Comparison of ENCODE assay signal across 8 cellular contexts in the genomic region with DNA sequence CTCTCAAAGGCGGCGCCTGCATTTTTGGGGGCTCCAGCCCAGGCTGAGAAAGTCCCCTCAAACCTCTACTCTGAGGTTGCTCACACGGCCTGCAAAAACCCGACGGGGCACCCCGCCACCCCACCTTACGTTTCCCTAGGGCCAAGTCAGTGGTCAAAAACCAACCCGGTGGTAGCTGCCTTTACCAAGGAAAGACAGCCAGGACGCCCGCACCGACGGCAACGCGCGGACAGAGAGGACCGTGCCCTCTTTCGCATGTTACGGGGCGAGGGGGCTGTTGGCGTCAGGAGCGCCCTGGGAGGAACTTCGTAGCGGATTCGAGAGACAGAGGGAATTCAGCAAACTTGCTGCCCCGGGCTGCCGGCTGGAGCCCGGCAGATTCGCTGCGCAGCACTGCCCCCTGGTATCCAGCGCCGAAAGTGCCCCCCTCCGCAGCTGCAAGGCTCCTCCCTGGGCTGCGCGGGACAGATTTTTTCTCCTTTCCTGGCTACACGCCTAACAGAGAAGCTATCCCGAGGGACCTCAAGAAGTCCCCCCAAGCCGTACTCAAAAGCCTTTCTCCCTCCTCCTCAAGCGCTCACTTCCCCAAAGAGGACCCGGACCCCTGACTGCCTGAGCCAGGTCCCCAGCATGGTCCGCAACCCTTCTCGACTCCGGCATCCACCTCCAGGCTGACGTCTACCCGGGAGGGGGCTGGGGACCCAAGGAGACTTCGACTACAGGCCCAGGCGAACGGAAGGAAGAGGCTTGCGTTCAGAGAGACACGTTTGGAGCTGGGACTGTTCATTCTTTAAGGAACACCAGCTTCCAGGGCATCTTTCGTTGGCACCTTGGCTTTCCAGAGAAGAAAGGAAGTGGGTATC. TPM values are rescaled to one million over a fixed set of nuclear protein-coding genes. Genes with fewer than 3 reads are reported as not detected.
DNase-seq lines count a peak whose midpoint lies in the region; ATAC-seq and TF ChIP-seq lines count a peak whose summit lies in the region.

No MANE protein-coding gene starts in this region.

- H3K9me3 Mint-ChIP-seq in activated T-cell treated with anti-CD3 and anti-CD28 coated beads, Interleukin-2, amount 50 U/mL, for 72 hours, result no peaks in the 10 kb centered on the region

- no peak overlapping the region for H3K27ac Mint-ChIP-seq in activated T-cell treated with anti-CD3 and anti-CD28 coated beads, Interleukin-2, amount 50 U/mL, for 72 hours

- intact Hi-C loops in Right ventricle myocardium superior (cut with DNase I), result no loop called here

- DNase-seq in DMS114 treated with DMSO at 0.1 percent for 48 hours (lab: John Stamatoyannopoulos, UW; ENCODE audit: unreplicated experiment) (peak; percentile 71), HPDE6-E6E7 (ENCODE audit: extremely low spot score) (peak; percentile 57), Right ventricle myocardium superior (peak; percentile 56), retinal pigment epithelial cell (ENCODE audit: low read depth) (no peak), cortex of kidney (lab: John Stamatoyannopoulos, UW) (no peak)
- DNase-seq in activated T-cell treated with anti-CD3 and anti-CD28 coated beads, Interleukin-2, amount 50 U/mL, for 72 hours, result peak; percentile 46 to 56

- peak; percentile 79 for TF ChIP-seq CTCF in retinal pigment epithelial cell (conservative IDR thresholded peaks at IDR 0.05; ENCODE audit: low read depth, low read length)

- peaks cover 82% of the 10 kb centered on the region for H3K27me3 Mint-ChIP-seq in activated T-cell treated with anti-CD3 and anti-CD28 coated beads, Interleukin-2, amount 50 U/mL, for 72 hours (ENCODE audit: low read depth)

- no peak overlapping the region for H3K4me3 ChIP-seq in retinal pigment epithelial cell (ENCODE audit: low read length)

- peaks cover 54% of the 10 kb centered on the region for H3K4me1 Mint-ChIP-seq in activated T-cell treated with anti-CD3 and anti-CD28 coated beads, Interleukin-2, amount 50 U/mL, for 72 hours (ENCODE audit: low read depth)

- ATAC-seq in activated T-cell treated with anti-CD3 and anti-CD28 coated beads, Interleukin-2, amount 50 U/mL, for 72 hours (replicated peaks in 1 of 2), result peak; percentile 32 to 36
- ATAC-seq in Right ventricle myocardium superior (ENCODE audit: poor library complexity), result peak; percentile 72
- no peak for ATAC-seq in HG03108 (IDR thresholded peaks at IDR 0.05; ENCODE audit: unreplicated experiment)
- no peak for ATAC-seq in HG02588 (IDR thresholded peaks at IDR 0.05; ENCODE audit: unreplicated experiment)

- peak overlapping the region; percentile 45 to 57 for H3K4me3 Mint-ChIP-seq in activated T-cell treated with anti-CD3 and anti-CD28 coated beads, Interleukin-2, amount 50 U/mL, for 72 hours

- H3K36me3 Mint-ChIP-seq in activated T-cell treated with anti-CD3 and anti-CD28 coated beads, Interleukin-2, amount 50 U/mL, for 72 hours (ENCODE audit: insufficient read depth in 2 of 2), result no peaks in the 10 kb centered on the region

RNA-seq across cellular contexts. Expression of gene VAX1, which starts 27.7 kb away (rescaled TPM):
- total RNA-seq in activated T-cell treated with anti-CD3 and anti-CD28 coated beads, Interleukin-2, amount 50 U/mL, for 72 hours, result not detected
- not detected for total RNA-seq in Right ventricle myocardium superior

RNA-seq across cellular contexts. Expression of gene KCNK18, which starts 31.5 kb away (rescaled TPM):
- total RNA-seq in activated T-cell treated with anti-CD3 and anti-CD28 coated beads, Interleukin-2, amount 50 U/mL, for 72 hours, result not detected
- not detected for total RNA-seq in Right ventricle myocardium superior

Comparison
In these comparisons a context has a peak if more than half of its experiments do, and no peak if none do; other contexts are left out.
1. DNase-seq: peak in DMS114 treated with DMSO at 0.1 percent for 48 hours (single experiment), HPDE6-E6E7 (single experiment), activated T-cell treated with anti-CD3 and anti-CD28 coated beads, Interleukin-2, amount 50 U/mL, for 72 hours (2 of 2) and Right ventricle myocardium superior (single experiment); none in retinal pigment epithelial cell (single experiment) and cortex of kidney (single experiment).
2. ATAC-seq: peak in activated T-cell treated with anti-CD3 and anti-CD28 coated beads, Interleukin-2, amount 50 U/mL, for 72 hours (2 of 2) and Right ventricle myocardium superior (single experiment); none in HG03108 (single experiment) and HG02588 (single experiment).